ENCODE assay signal across 2 cellular contexts in genomic region chr6:25259756-25260155, GRCh38.
TF ChIP-seq lines count a peak whose summit lies in the region.

No MANE protein-coding gene starts in this region.

TF ChIP-seq in HepG2, 621 proteins besides CTCF, POLR2A, EP300 and RAD21:
- TF ChIP-seq ZNF629 (CRISPR knock-in tag; conservative IDR thresholded peaks at IDR 0.05) (peak; percentile 77), ZNF784 (CRISPR knock-in tag; IDR thresholded peaks at IDR 0.05; ENCODE audit: borderline replicate concordance) (no peak), ZNF879 (CRISPR knock-in tag; IDR thresholded peaks at IDR 0.05) (no peak)

TF ChIP-seq in K562, 482 proteins besides CTCF, POLR2A, EP300 and RAD21:
- TF ChIP-seq ZNF76 (CRISPR knock-in tag; IDR thresholded peaks at IDR 0.05; ENCODE audit: borderline replicate concordance) (no peak), ZNF124 (CRISPR knock-in tag; IDR thresholded peaks at IDR 0.05) (no peak), CREB1 (IDR thresholded peaks at IDR 0.05) (no peak), CREB1 (CRISPR knock-in tag; IDR thresholded peaks at IDR 0.05) (no peak), RBM25 (IDR thresholded peaks at IDR 0.05; ENCODE audit: low read depth, low read length, severe bottlenecking) (peak; percentile 75), CBX5 (IDR thresholded peaks at IDR 0.05; ENCODE audit: borderline replicate concordance, low read depth) (no peak), PHB2 (IDR thresholded peaks at IDR 0.05; ENCODE audit: low read depth) (no peak), EP400 (IDR thresholded peaks at IDR 0.05) (no peak), EWSR1 (IDR thresholded peaks at IDR 0.05; ENCODE audit: borderline replicate concordance, low read depth, partially characterized antibody) (no peak), ZZZ3 (IDR thresholded peaks at IDR 0.05) (no peak), HNRNPH1 (optimal IDR thresholded peaks at IDR 0.05; ENCODE audit: low read depth, low read length) (no peak), ZNF609 (CRISPR knock-in tag; IDR thresholded peaks at IDR 0.05; ENCODE audit: borderline replicate concordance) (no peak), PTRF (tag; IDR thresholded peaks at IDR 0.05) (no peak), NR3C1 (CRISPR knock-in tag; IDR thresholded peaks at IDR 0.05) (no peak), CBX1 (IDR thresholded peaks at IDR 0.05; ENCODE audit: low read depth) (no peak), BCOR (IDR thresholded peaks at IDR 0.05) (0 out of 2 replicates have a peak, but pooled peaks have one; percentile 18)
- TF ChIP-seq, protein P1, sequence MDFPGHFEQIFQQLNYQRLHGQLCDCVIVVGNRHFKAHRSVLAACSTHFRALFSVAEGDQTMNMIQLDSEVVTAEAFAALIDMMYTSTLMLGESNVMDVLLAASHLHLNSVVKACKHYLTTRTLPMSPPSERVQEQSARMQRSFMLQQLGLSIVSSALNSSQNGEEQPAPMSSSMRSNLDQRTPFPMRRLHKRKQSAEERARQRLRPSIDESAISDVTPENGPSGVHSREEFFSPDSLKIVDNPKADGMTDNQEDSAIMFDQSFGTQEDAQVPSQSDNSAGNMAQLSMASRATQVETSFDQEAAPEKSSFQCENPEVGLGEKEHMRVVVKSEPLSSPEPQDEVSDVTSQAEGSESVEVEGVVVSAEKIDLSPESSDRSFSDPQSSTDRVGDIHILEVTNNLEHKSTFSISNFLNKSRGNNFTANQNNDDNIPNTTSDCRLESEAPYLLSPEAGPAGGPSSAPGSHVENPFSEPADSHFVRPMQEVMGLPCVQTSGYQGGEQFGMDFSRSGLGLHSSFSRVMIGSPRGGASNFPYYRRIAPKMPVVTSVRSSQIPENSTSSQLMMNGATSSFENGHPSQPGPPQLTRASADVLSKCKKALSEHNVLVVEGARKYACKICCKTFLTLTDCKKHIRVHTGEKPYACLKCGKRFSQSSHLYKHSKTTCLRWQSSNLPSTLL (IDR thresholded peaks at IDR 0.05), result no peak
